ENCODE assay signal across 1 cellular context in genomic region chr7:84331665-84332064, GRCh38.
TF ChIP-seq lines count a peak whose summit lies in the region.

No MANE protein-coding gene starts in this region.

TF ChIP-seq in Ishikawa, 13 proteins besides CTCF, POLR2A, EP300 and RAD21 (continued from another document):
- no peak for TF ChIP-seq USF1 (IDR thresholded peaks at IDR 0.05)
- peak; percentile 95 for TF ChIP-seq NFIC (IDR thresholded peaks at IDR 0.05)
